ENCODE assay signal across 9 cellular contexts in the genomic region with DNA sequence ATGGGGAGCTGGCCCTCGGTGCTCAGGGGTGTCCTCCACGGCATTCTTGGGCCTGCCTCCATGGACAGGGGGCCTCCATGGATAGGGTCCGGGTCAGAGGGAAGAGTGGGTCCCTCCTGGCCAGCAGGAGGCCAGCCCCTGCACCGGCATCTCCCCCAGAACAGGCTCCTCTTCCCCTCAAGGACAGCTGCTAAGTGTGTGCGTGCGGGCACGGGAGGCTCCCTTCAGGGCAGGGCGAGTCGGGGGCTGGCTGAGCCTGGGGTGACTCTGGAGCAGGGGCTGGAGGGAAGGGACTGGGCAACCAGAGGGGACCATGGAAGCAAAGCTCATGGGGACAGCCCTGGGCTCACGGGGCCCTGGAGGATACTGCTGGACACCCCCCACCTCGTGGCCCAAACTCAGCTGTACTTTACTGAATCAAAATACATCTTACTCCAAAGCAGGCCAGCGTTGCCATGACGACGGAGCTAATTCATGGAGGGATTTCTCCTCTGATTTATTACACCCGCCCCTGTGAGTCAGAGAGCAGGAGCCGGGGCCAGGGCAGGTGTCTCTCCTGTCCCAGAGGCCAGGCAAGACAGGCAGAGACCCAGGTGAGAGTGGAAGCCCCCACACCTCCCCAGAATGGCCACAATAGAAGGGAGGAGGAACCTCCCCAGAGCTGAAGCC. TPM values are rescaled to one million over a fixed set of nuclear protein-coding genes. Genes with fewer than 3 reads are reported as not detected.
DNase-seq lines count a peak whose midpoint lies in the region; ATAC-seq and TF ChIP-seq lines count a peak whose summit lies in the region.
"Had no signal": no experiment of that assay in that cellular context is flagged by ENCODE, and none has a peak within 500 bp of the region (broad histone marks: within the 10 kb centered on the region; RNA-seq: fewer than 3 reads in every experiment).

No MANE protein-coding gene starts in this region.

- H3K4me1 Mint-ChIP-seq in H9 = peaks cover 4 to 6% of the 10 kb centered on the region in 2 experiments; a peak in 1 of 4 replicates

- no peak overlapping the region for H2BK5ac ChIP-seq in H9 (ENCODE audit: insufficient read length, low read length)

- no peak overlapping the region for H2BK12ac ChIP-seq in H9 (ENCODE audit: insufficient read length, low read depth, low read length)

- H4K5ac ChIP-seq in H9 (ENCODE audit: insufficient read length, low read depth, low read length) = no peak overlapping the region

- no peak overlapping the region for H2AFZ ChIP-seq in H9 (ENCODE audit: low read length)

- no peak overlapping the region; a peak in 1 of 5 replicates for H3K4me3 Mint-ChIP-seq in H9

- H2BK20ac ChIP-seq in H9 (ENCODE audit: low read depth, low read length, poor library complexity, severe bottlenecking) = no peak overlapping the region

- H3K4me3 ChIP-seq in RWPE2 (ENCODE audit: severe bottlenecking) = no peak overlapping the region
- H3K4me3 ChIP-seq: vagina had no signal

- H3K36me3 ChIP-seq in RWPE2 (ENCODE audit: low read depth) = no peaks in the 10 kb centered on the region
- H3K36me3 ChIP-seq: vagina had no signal

- H3K9me3 ChIP-seq in RWPE2 (ENCODE audit: severe bottlenecking) = no peaks in the 10 kb centered on the region
- H3K9me3 ChIP-seq in H9 (ENCODE audit: control insufficient read depth, low read depth, low read length) = no peaks in the 10 kb centered on the region
- H3K9me3 ChIP-seq: vagina had no signal

- no peak overlapping the region; the same call in 1 of the 2 replicates for H3K14ac ChIP-seq in H9 (ENCODE audit: insufficient read depth, low read length)

- H4K91ac ChIP-seq in H9 (ENCODE audit: insufficient read length, low read depth, low read length) = no peak overlapping the region

- peak; percentile 37 for ATAC-seq in RWPE2 (ENCODE audit: low read depth)
- peak; percentile 65 for ATAC-seq in foreskin keratinocyte

- no peak overlapping the region for H2BK15ac ChIP-seq in H9 (ENCODE audit: low read depth, low read length)

- no peaks in the 10 kb centered on the region for H4K20me1 ChIP-seq in H9 (ENCODE audit: control insufficient read depth, insufficient read depth, insufficient read length)

- DNase-seq in AG08396 (ENCODE audit: low spot score) (peak; percentile 45), EL (peak; percentile 57), RWPE2 (ENCODE audit: low spot score) (peak; percentile 91), foreskin keratinocyte (peak; percentile 22 to 64), H9 (no peak), Ammon's horn (ENCODE audit: low spot score) (no peak), 8988T (no peak)
- DNase-seq in effector CD8-positive, alpha-beta T cell (lab: John Stamatoyannopoulos, UW) = no peak

- H3K23ac ChIP-seq in H9 (ENCODE audit: insufficient read length, low read depth, low read length) = no peak overlapping the region

- H3K4me1 ChIP-seq in RWPE2 (ENCODE audit: insufficient read depth, poor library complexity, severe bottlenecking) = no peaks in the 10 kb centered on the region
- H3K4me1 ChIP-seq in foreskin keratinocyte = peaks cover 6% of the 10 kb centered on the region
- H3K4me1 ChIP-seq in H9 (ENCODE audit: insufficient read depth, low read length) = no peaks in the 10 kb centered on the region

- H3K4me2 ChIP-seq in H9 (ENCODE audit: insufficient read depth, insufficient read length, low read length) = no peak overlapping the region

- H3K56ac ChIP-seq in H9 (ENCODE audit: insufficient read length, low read depth, low read length) = no peak overlapping the region

- no peak for TF ChIP-seq CTCF in RWPE2 (IDR thresholded peaks at IDR 0.05; ENCODE audit: poor library complexity, severe bottlenecking)
- TF ChIP-seq CTCF in foreskin keratinocyte (conservative IDR thresholded peaks at IDR 0.05) = no peak
- no peak for TF ChIP-seq CTCF in H9 (conservative IDR thresholded peaks at IDR 0.05)

- H3K36me3 Mint-ChIP-seq in H9 (ENCODE audit: insufficient read depth in 1 of 3, low read depth in 3 of 3) = no peaks in the 10 kb centered on the region

- H3K4ac ChIP-seq in H9 (ENCODE audit: low read depth, low read length) = no peak overlapping the region

- H3K9ac ChIP-seq in H9 (ENCODE audit: extremely low read depth, insufficient read length, low read length) = no peak overlapping the region

- WGBS in H9 (ENCODE audit: extremely low coverage, insufficient read length, low lambda C conversion rate) = no CpG with 5 or more reads among the region's 16 CpGs

- H3K27me3 Mint-ChIP-seq in H9 (ENCODE audit: low read depth) = peaks cover 27% of the 10 kb centered on the region

- H3K27me3 ChIP-seq in RWPE2 (ENCODE audit: insufficient read depth, poor library complexity, severe bottlenecking) (peaks cover 9% of the 10 kb centered on the region), foreskin keratinocyte (peaks cover 61% of the 10 kb centered on the region), H9 (ENCODE audit: insufficient read depth, low read length) (peaks cover 8% of the 10 kb centered on the region; the same call in 1 of the 2 replicates)

- H3K27ac Mint-ChIP-seq in H9 = no peak overlapping the region; a peak in 2 of 7 replicates

- no peaks in the 10 kb centered on the region for H3K79me1 ChIP-seq in H9 (ENCODE audit: insufficient read depth, low read depth, low read length, poor library complexity, severe bottlenecking)

- no peak overlapping the region for H2AK5ac ChIP-seq in H9 (ENCODE audit: insufficient read length, low read length)

- H3K23me2 ChIP-seq in H9 (ENCODE audit: insufficient read length, low read depth, low read length, poor library complexity, severe bottlenecking) = peaks cover 7% of the 10 kb centered on the region

- H2BK120ac ChIP-seq in H9 (ENCODE audit: low read depth, low read length, poor library complexity, severe bottlenecking) = no peak overlapping the region

- H3K9me3 Mint-ChIP-seq in H9 = no peaks in the 10 kb centered on the region

- no peak overlapping the region for H4K8ac ChIP-seq in H9 (replicated peaks; ENCODE audit: insufficient read length, low read depth, low read length)

- H3K18ac ChIP-seq in H9 (ENCODE audit: insufficient read length, low read depth, low read length) = no peak overlapping the region

- H3K79me2 ChIP-seq in H9 (ENCODE audit: insufficient read depth, low read length) = no peaks in the 10 kb centered on the region

- H3K27ac ChIP-seq in RWPE2 (ENCODE audit: poor library complexity, severe bottlenecking) (no peak overlapping the region), foreskin keratinocyte (no peak overlapping the region), H9 (ENCODE audit: insufficient read length, low read depth, low read length) (no peak overlapping the region)
- H3K27ac ChIP-seq: vagina had no signal

- no peak overlapping the region for H3T11ph ChIP-seq in H9 (ENCODE audit: low read length)

RNA-seq across cellular contexts. Expression of a gene that starts 2.1 kb away (rescaled TPM):
- total RNA-seq in foreskin keratinocyte (0.03 and 0.04 TPM in 2 replicates), H9 (2021) (7.9 and 9.3 TPM in 2 replicates)
- polyA plus RNA-seq in foreskin keratinocyte = 0.06 and 0.08 TPM in 2 replicates

RNA-seq across cellular contexts. Expression of a gene that starts 11.0 kb away (rescaled TPM):
- total RNA-seq in foreskin keratinocyte = 21.8 and 29.2 TPM in 2 replicates
- polyA plus RNA-seq in foreskin keratinocyte = 61.0 and 64.1 TPM in 2 replicates
- 74.5 and 75.9 TPM in 2 replicates for total RNA-seq in H9 (2021)

RNA-seq across cellular contexts. Expression of a gene that starts 16.4 kb away (rescaled TPM):
- 3.9 TPM in 2 replicates for total RNA-seq in foreskin keratinocyte
- 4.5 and 5.5 TPM in 2 replicates for polyA plus RNA-seq in foreskin keratinocyte
- 10.8 and 11.9 TPM in 2 replicates for total RNA-seq in H9 (2021)

RNA-seq across cellular contexts. Expression of a gene that starts 20.3 kb away (rescaled TPM):
- total RNA-seq in foreskin keratinocyte = 19.7 and 22.9 TPM in 2 replicates
- 27.0 and 27.1 TPM in 2 replicates for polyA plus RNA-seq in foreskin keratinocyte
- total RNA-seq in H9 (2021) = 37.4 and 38.3 TPM in 2 replicates

RNA-seq across cellular contexts. Expression of a gene that starts 29.1 kb away (rescaled TPM):
- total RNA-seq in foreskin keratinocyte (21.2 and 21.7 TPM in 2 replicates), H9 (2021) (35.9 and 37.6 TPM in 2 replicates)
- 18.7 and 19.3 TPM in 2 replicates for polyA plus RNA-seq in foreskin keratinocyte

Comparison
In these comparisons a context has a peak if more than half of its experiments do, and no peak if none do; other contexts are left out.
1. DNase-seq: peak in AG08396 (single experiment), EL (single experiment), RWPE2 (single experiment) and foreskin keratinocyte (2 of 2); none in H9 (single experiment), Ammon's horn (single experiment), effector CD8-positive, alpha-beta T cell (single experiment) and 8988T (single experiment).